ENCODE assay signal across 24 cellular contexts in the genomic region with DNA sequence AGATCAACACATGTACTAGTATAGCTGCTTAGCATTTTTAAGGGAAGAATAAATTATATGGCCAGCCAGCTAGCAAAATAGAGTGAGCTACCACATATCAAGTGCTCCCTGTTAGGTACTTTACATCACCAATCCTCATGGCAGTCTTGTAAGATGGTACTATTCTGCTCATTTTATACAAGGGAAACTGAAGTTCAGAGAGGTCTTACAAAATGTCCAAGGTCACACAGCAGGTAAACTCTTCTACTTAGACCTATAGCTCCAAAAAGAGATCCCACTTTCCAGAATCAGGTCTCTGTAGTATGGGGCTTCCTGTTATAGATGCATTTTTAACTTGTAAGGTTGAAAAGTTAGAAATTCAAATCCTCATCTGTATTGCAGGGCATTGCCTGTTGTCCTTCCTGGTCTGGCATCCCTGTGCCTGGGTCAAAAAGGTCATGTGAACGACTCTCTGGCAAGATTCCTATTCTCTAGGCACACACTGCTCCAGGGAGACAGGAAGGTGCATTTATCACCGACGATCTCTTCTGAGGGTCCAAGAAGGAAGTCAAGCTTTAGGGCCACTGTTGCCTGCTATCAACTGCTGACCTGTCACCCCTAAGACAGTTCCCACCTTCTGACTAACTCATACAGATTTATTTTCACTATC. TPM values are rescaled to one million over a fixed set of nuclear protein-coding genes. Genes with fewer than 3 reads are reported as not detected.
DNase-seq lines count a peak whose midpoint lies in the region; ATAC-seq and TF ChIP-seq lines count a peak whose summit lies in the region.
"Had no signal": no experiment of that assay in that cellular context is flagged by ENCODE, and none has a peak within 500 bp of the region (broad histone marks: within the 10 kb centered on the region; RNA-seq: fewer than 3 reads in every experiment).

No MANE protein-coding gene starts in this region.

- peak overlapping the region; percentile 29 for H3K27ac Mint-ChIP-seq in stimulated activated naive CD8-positive, alpha-beta T cell treated with anti-CD3 and anti-CD28 coated beads, Interleukin-15, Interleukin-2, amounts not matched to agents 100 ng/mL and 50 ng/mL, for 24 hours
- H3K27ac Mint-ChIP-seq in activated T-helper 17 cell treated with anti-CD3 and anti-CD28 coated beads, Interleukin-2, amount 50 U/mL, for 72 hours, result peak overlapping the region; percentile 32
- H3K27ac Mint-ChIP-seq in chondrocyte (ENCODE audit: unreplicated experiment), result no peak overlapping the region
- H3K27ac Mint-ChIP-seq: activated B cell treated with CpG ODN at 0.5 μM for 24 hours; activated naive CD8-positive, alpha-beta T cell treated with anti-CD3 and anti-CD28 coated beads, Interleukin-2, amount 50 U/mL, for 24 hours; natural killer cell had no signal

- no peak overlapping the region for H3K4me3 Mint-ChIP-seq in stimulated activated naive CD8-positive, alpha-beta T cell treated with anti-CD3 and anti-CD28 coated beads, Interleukin-15, Interleukin-2, amounts not matched to agents 100 ng/mL and 50 ng/mL, for 24 hours
- H3K4me3 Mint-ChIP-seq in activated T-helper 17 cell treated with anti-CD3 and anti-CD28 coated beads, Interleukin-2, amount 50 U/mL, for 72 hours, result no peak overlapping the region
- no peak overlapping the region for H3K4me3 Mint-ChIP-seq in chondrocyte (ENCODE audit: unreplicated experiment)
- H3K4me3 Mint-ChIP-seq: activated B cell treated with CpG ODN at 0.5 μM for 24 hours; activated naive CD8-positive, alpha-beta T cell treated with anti-CD3 and anti-CD28 coated beads, Interleukin-2, amount 50 U/mL, for 24 hours; natural killer cell; stimulated activated naive CD8-positive, alpha-beta T cell treated with anti-CD3 and anti-CD28 coated beads, Interleukin-15, amount 100 ng/mL, for 72 hours had no signal

- no peak for DNase-seq in stimulated activated naive CD8-positive, alpha-beta T cell treated with anti-CD3 and anti-CD28 coated beads, Interleukin-15, Interleukin-2, amounts not matched to agents 100 U/mL and 50 U/mL, for 24 hours
- DNase-seq in left lobe of liver (ENCODE audit: low spot score) (peak; percentile 59), chondrocyte (ENCODE audit: low spot score) (no peak), NCI-H146 (lab: John Stamatoyannopoulos, UW) (no peak)
- DNase-seq: activated B cell treated with CpG ODN at 0.5 μM for 24 hours; activated CD4-positive, alpha-beta T cell treated with anti-CD3 and anti-CD28 coated beads, Interleukin-2, amount 50 U/mL, for 1 hour; activated effector memory CD4-positive, alpha-beta T cell treated with Interleukin-2 at 50 U/mL for 16 hours; activated naive CD8-positive, alpha-beta T cell treated with anti-CD3 and anti-CD28 coated beads, Interleukin-2, amount 50 U/mL, for 24 hours; cerebellar nuclear complex; GDM1; islet precursor cell; natural killer cell; NCI-H1092; NCI-H1930; NCI-H526; Right ventricle myocardium superior; stimulated activated naive CD8-positive, alpha-beta T cell treated with anti-CD3 and anti-CD28 coated beads, Interleukin-15, amount 100 ng/mL, for 72 hours; T1000; thyroid gland had no signal

- H3K9me3 Mint-ChIP-seq in stimulated activated naive CD8-positive, alpha-beta T cell treated with anti-CD3 and anti-CD28 coated beads, Interleukin-15, Interleukin-2, amounts not matched to agents 100 ng/mL and 50 ng/mL, for 24 hours, result no peaks in the 10 kb centered on the region
- no peaks in the 10 kb centered on the region for H3K9me3 Mint-ChIP-seq in activated T-helper 17 cell treated with anti-CD3 and anti-CD28 coated beads, Interleukin-2, amount 50 U/mL, for 72 hours
- no peaks in the 10 kb centered on the region for H3K9me3 Mint-ChIP-seq in chondrocyte (ENCODE audit: low read depth)
- H3K9me3 Mint-ChIP-seq: activated B cell treated with CpG ODN at 0.5 μM for 24 hours; activated naive CD8-positive, alpha-beta T cell treated with anti-CD3 and anti-CD28 coated beads, Interleukin-2, amount 50 U/mL, for 24 hours; natural killer cell; stimulated activated naive CD8-positive, alpha-beta T cell treated with anti-CD3 and anti-CD28 coated beads, Interleukin-15, amount 100 ng/mL, for 72 hours had no signal

- peaks cover 77% of the 10 kb centered on the region for H3K36me3 Mint-ChIP-seq in stimulated activated naive CD8-positive, alpha-beta T cell treated with anti-CD3 and anti-CD28 coated beads, Interleukin-15, Interleukin-2, amounts not matched to agents 100 ng/mL and 50 ng/mL, for 24 hours (ENCODE audit: low read depth)
- peaks cover 95% of the 10 kb centered on the region for H3K36me3 Mint-ChIP-seq in activated T-helper 17 cell treated with anti-CD3 and anti-CD28 coated beads, Interleukin-2, amount 50 U/mL, for 72 hours (ENCODE audit: low read depth)
- peaks cover 44% of the 10 kb centered on the region for H3K36me3 Mint-ChIP-seq in chondrocyte (ENCODE audit: low read depth)

- H3K4me1 Mint-ChIP-seq in stimulated activated naive CD8-positive, alpha-beta T cell treated with anti-CD3 and anti-CD28 coated beads, Interleukin-15, Interleukin-2, amounts not matched to agents 100 ng/mL and 50 ng/mL, for 24 hours (ENCODE audit: low read depth), result peaks cover 58% of the 10 kb centered on the region
- H3K4me1 Mint-ChIP-seq in activated T-helper 17 cell treated with anti-CD3 and anti-CD28 coated beads, Interleukin-2, amount 50 U/mL, for 72 hours, result peaks cover 49% of the 10 kb centered on the region
- peaks cover 25% of the 10 kb centered on the region for H3K4me1 Mint-ChIP-seq in chondrocyte (ENCODE audit: low read depth)

- no peak for ATAC-seq in stimulated activated naive CD8-positive, alpha-beta T cell treated with anti-CD3 and anti-CD28 coated beads, Interleukin-15, Interleukin-2, amounts not matched to agents 100 U/mL and 50 U/mL, for 24 hours
- ATAC-seq in activated T-helper 17 cell treated with anti-CD3 and anti-CD28 coated beads, Interleukin-2, amount 50 U/mL, for 72 hours (replicated peaks), result no peak
- ATAC-seq in left lobe of liver (peak; percentile 87), GM21576 (IDR thresholded peaks at IDR 0.05; ENCODE audit: unreplicated experiment) (no peak), HG03378 (IDR thresholded peaks at IDR 0.05; ENCODE audit: unreplicated experiment) (no peak)
- ATAC-seq: activated naive CD8-positive, alpha-beta T cell treated with anti-CD3 and anti-CD28 coated beads, Interleukin-2, amount 50 U/mL, for 24 hours; natural killer cell; stimulated activated naive CD8-positive, alpha-beta T cell treated with anti-CD3 and anti-CD28 coated beads, Interleukin-15, amount 100 ng/mL, for 72 hours had no signal

- no peak for TF ChIP-seq CTCF in chondrocyte (IDR thresholded peaks at IDR 0.05)

- H3K27me3 Mint-ChIP-seq in stimulated activated naive CD8-positive, alpha-beta T cell treated with anti-CD3 and anti-CD28 coated beads, Interleukin-15, Interleukin-2, amounts not matched to agents 100 ng/mL and 50 ng/mL, for 24 hours, result no peaks in the 10 kb centered on the region
- no peaks in the 10 kb centered on the region for H3K27me3 Mint-ChIP-seq in activated T-helper 17 cell treated with anti-CD3 and anti-CD28 coated beads, Interleukin-2, amount 50 U/mL, for 72 hours
- H3K27me3 Mint-ChIP-seq in chondrocyte (ENCODE audit: low read depth), result no peaks in the 10 kb centered on the region
- H3K27me3 Mint-ChIP-seq: activated B cell treated with CpG ODN at 0.5 μM for 24 hours; activated naive CD8-positive, alpha-beta T cell treated with anti-CD3 and anti-CD28 coated beads, Interleukin-2, amount 50 U/mL, for 24 hours; stimulated activated naive CD8-positive, alpha-beta T cell treated with anti-CD3 and anti-CD28 coated beads, Interleukin-15, amount 100 ng/mL, for 72 hours had no signal

RNA-seq across cellular contexts. Expression of a gene that starts 41.1 kb away (rescaled TPM):
- 10 to 100 TPM; 33.6 to 41.0 TPM for total RNA-seq in activated T-helper 17 cell treated with anti-CD3 and anti-CD28 coated beads, Interleukin-2, amount 50 U/mL, for 72 hours
- total RNA-seq in left lobe of liver (5.5 TPM), chondrocyte (9.3 to 12.3 TPM (median 10.7 TPM) in 3 replicates)

RNA-seq across cellular contexts. Expression of a gene that starts 53.5 kb away (rescaled TPM):
- total RNA-seq in activated T-helper 17 cell treated with anti-CD3 and anti-CD28 coated beads, Interleukin-2, amount 50 U/mL, for 72 hours, result under 1 TPM; 0.08 to 0.37 TPM
- total RNA-seq in left lobe of liver (0.10 TPM), chondrocyte (0.07 to 0.25 TPM (median 0.18 TPM) in 3 replicates)

RNA-seq across cellular contexts. Expression of a gene that starts 59.6 kb away (rescaled TPM):
- total RNA-seq in activated T-helper 17 cell treated with anti-CD3 and anti-CD28 coated beads, Interleukin-2, amount 50 U/mL, for 72 hours, result under 1 TPM in 1 of 2 donors, not detected in 1; 0.09 TPM
- total RNA-seq in left lobe of liver, result 14.7 TPM
- total RNA-seq in chondrocyte, result 0.29 to 0.62 TPM (median 0.47 TPM) in 3 replicates
- total RNA-seq: H4 had no signal
